In the genomic region with DNA sequence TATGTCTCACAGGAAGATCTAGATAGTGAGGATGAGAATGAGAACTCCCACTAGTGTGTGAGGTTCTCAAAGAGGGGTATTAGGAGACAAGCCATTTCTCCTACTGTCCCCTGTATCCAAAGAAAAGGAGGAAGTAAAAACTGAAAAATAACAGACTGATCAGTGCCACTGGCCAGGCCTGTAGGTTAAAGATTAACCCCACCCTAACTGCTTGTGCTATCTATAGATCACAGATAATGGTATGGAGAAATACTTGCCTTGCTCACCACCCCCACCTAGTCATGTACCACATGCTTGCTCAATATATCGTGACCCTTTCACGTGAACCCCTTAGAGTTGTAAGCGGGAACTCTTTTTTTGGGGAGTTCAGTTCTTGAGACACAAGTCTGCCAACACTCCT, we compare ENCODE assay signal across 17 cellular contexts.
"Had no signal": no experiment of that assay in that cellular context is flagged by ENCODE, and none has a peak within 500 bp of the region (broad histone marks: within the 10 kb centered on the region; RNA-seq: fewer than 3 reads in every experiment).

No MANE protein-coding gene starts in this region.

- H3K36me3 ChIP-seq: colonic mucosa, esophagus squamous epithelium, prostate gland, stomach, thoracic aorta, transverse colon had no signal

- DNase-seq: colonic mucosa; dermis blood vessel endothelial cell; esophagus squamous epithelium; foreskin fibroblast; left colon; naive thymus-derived CD4-positive, alpha-beta T cell; nephron progenitor cell; stimulated activated CD4-positive, alpha-beta T cell treated with anti-CD3 and anti-CD28 coated beads, Interleukin-2, amount 100 ng/mL, for 24 hours; stimulated activated CD4-positive, alpha-beta T cell treated with anti-CD3 and anti-CD28 coated beads, Interleukin-4, amount 100 ng/mL, for 4 hours; stimulated activated naive B cell treated with anti-CD40 and anti-IgM and Interleukin-4, amounts not matched to agents 10 μg/mL and 1 μg/mL and 100 μg/mL, for 72 hours; stomach; substantia nigra; transverse colon had no signal

- ATAC-seq: left colon; naive thymus-derived CD4-positive, alpha-beta T cell; sciatic nerve; stimulated activated naive B cell treated with anti-CD40 and anti-IgM and Interleukin-4, amounts not matched to agents 10 μg/mL and 1 μg/mL and 100 μg/mL, for 72 hours had no signal

- H3K27me3 ChIP-seq: colonic mucosa, esophagus squamous epithelium, stomach, transverse colon had no signal

- H3K79me2 ChIP-seq: parathyroid adenoma had no signal

- H3K9me3 ChIP-seq: colonic mucosa, esophagus squamous epithelium, prostate gland, stomach, thoracic aorta, transverse colon had no signal

- H3K9ac ChIP-seq: parathyroid adenoma had no signal

- H2AFZ ChIP-seq: parathyroid adenoma had no signal

- H3K4me1 ChIP-seq: colonic mucosa, esophagus squamous epithelium, parathyroid adenoma, prostate gland, stomach, transverse colon had no signal

- H3K4me3 ChIP-seq: colonic mucosa, esophagus squamous epithelium, prostate gland, stomach, thoracic aorta, transverse colon had no signal

- H3K27ac ChIP-seq: colonic mucosa, esophagus squamous epithelium, parathyroid adenoma, prostate gland, stomach, thoracic aorta, transverse colon had no signal
